In the genomic region with DNA sequence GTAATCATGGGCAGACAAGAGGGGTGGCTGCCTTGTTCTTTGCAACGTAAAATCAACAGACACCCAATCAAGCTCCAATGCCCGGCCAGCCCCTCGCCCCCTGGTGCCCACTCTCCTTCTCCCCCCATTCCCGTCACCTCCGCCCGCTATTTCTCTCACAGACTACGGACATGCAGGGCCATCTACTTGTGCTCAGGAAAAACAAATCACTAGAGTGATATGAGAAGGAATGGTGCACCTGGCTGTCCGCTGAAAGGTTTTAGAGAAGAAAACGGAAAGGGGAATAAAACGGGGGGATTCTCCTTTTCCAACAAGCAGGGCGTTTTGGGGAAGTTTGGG, we compare ENCODE assay signal across 8 cellular contexts. TPM values are rescaled to one million over a fixed set of nuclear protein-coding genes. Genes with fewer than 3 reads are reported as not detected.
A peak's percentile ranks its signal among the peaks of the same experiment; 100 is the strongest.
DNase-seq lines count a peak whose midpoint lies in the region; ATAC-seq, FAIRE-seq and TF ChIP-seq lines count a peak whose summit lies in the region.

No MANE protein-coding gene starts in this region.

- H3K36me3 ChIP-seq in left ventricle myocardium inferior: no peaks in the 10 kb centered on the region
- H3K36me3 ChIP-seq in GM12878 (ENCODE audit: control insufficient read depth in 2 of 2, insufficient read depth in 2 of 2, low read length in 1 of 2): no peaks in the 10 kb centered on the region
- H3K36me3 ChIP-seq in lung (ENCODE audit: control insufficient read depth in 2 of 2, insufficient read depth in 2 of 2, low read length in 2 of 2): no peaks in the 10 kb centered on the region
- H3K36me3 ChIP-seq in urinary bladder (ENCODE audit: insufficient read depth): no peaks in the 10 kb centered on the region

- H3K4me2 ChIP-seq in GM12878 (ENCODE audit: control insufficient read depth, insufficient read depth): peak overlapping the region; percentile 71

- 1% methylated on average over 11 of the region's 11 CpGs for WGBS in GM12878 (ENCODE audit: insufficient coverage, insufficient replicate concordance, low lambda C conversion rate, missing lambda C conversion rate)
- WGBS in lung, 2 donors: 1% methylated on average over 11 of the region's 11 CpGs
- under 1% methylated on average over 11 of the region's 11 CpGs for WGBS in urinary bladder

- peak overlapping the region; percentile 38 for H2AFZ ChIP-seq in GM12878 (ENCODE audit: control insufficient read depth, low read depth, low read length)

- H3K4me1 ChIP-seq in left ventricle myocardium inferior (peaks cover 36% of the 10 kb centered on the region), GM12878 (ENCODE audit: control insufficient read depth, insufficient read depth, low read length) (peaks cover 10% of the 10 kb centered on the region), lung (ENCODE audit: control insufficient read depth in 2 of 2, insufficient read depth in 2 of 2, low read length in 2 of 2) (peaks cover 4 to 8% of the 10 kb centered on the region in 2 donors), urinary bladder (ENCODE audit: insufficient read depth) (no peaks in the 10 kb centered on the region)

- TF ChIP-seq EP300 in GM12878 (IDR thresholded peaks at IDR 0.05; ENCODE audit: borderline replicate concordance in 1 of 2, control insufficient read depth in 1 of 2, low read depth in 2 of 2, low read length in 2 of 2): no peak

- RAD21 ChIA-PET in GM12878 (lab: Charles Lee; ENCODE audit: unreplicated experiment): interaction anchor here (2.6 kb wide), 1 partner anchor 449 kb away, joined by 19 read pairs; no protein-coding TSS in a partner anchor

- no peak overlapping the region; the same call in 1 of the 2 replicates for H3K9ac ChIP-seq in GM12878 (ENCODE audit: control insufficient read depth, insufficient read depth, low read length)

- DNase-seq in left ventricle myocardium inferior (no peak), cardiac septum (ENCODE audit: low spot score) (no peak), GM12878 (ENCODE audit: low read depth, low spot score) (no peak), lung (ENCODE audit: low spot score) (no peak), amygdala (lab: John Stamatoyannopoulos, UW) (no peak)

- no peaks in the 10 kb centered on the region for H3K79me2 ChIP-seq in GM12878 (ENCODE audit: control insufficient read depth, insufficient read depth, low read length)

- CTCF ChIA-PET in GM12878 (lab: Yijun Ruan, JAX): interaction anchor here (1.1 kb wide), 1 partner anchor 11 kb away, joined by 3 read pairs; no protein-coding TSS in a partner anchor

- POLR2A ChIA-PET in GM12878 (lab: Charles Lee): no interaction called here

- H4K20me1 ChIP-seq in GM12878 (ENCODE audit: control insufficient read depth, insufficient read depth): no peaks in the 10 kb centered on the region

- TF ChIP-seq POLR2A in GM12878 (IDR thresholded peaks at IDR 0.05; ENCODE audit: low read depth, low read length): no peak

- no peak for TF ChIP-seq CTCF in left ventricle myocardium inferior (IDR thresholded peaks at IDR 0.05; ENCODE audit: borderline replicate concordance)
- TF ChIP-seq CTCF in GM12878 (IDR thresholded peaks at IDR 0.05 in 2 of 3, conservative IDR thresholded peaks at IDR 0.05 in 1 of 3; ENCODE audit: control insufficient read depth in 2 of 3, extremely low read depth in 1 of 3, insufficient read depth in 1 of 3, low read depth in 3 of 3, low read length in 3 of 3): no peak
- TF ChIP-seq CTCF in lung (IDR thresholded peaks at IDR 0.05; ENCODE audit: control extremely low read depth, extremely low read depth): no peak

- TF ChIP-seq RAD21 in GM12878 (IDR thresholded peaks at IDR 0.05; ENCODE audit: insufficient read depth, low read depth, low read length): no peak

- SMC1A ChIA-PET in GM12878 (lab: Charles Lee; ENCODE audit: uncharacterized antibody, unreplicated experiment): no interaction called here

- H3K9me3 ChIP-seq in left ventricle myocardium inferior (replicated peaks) (no peaks in the 10 kb centered on the region), GM12878 (replicated peaks; ENCODE audit: control insufficient read depth, insufficient read depth, low read length) (no peaks in the 10 kb centered on the region), lung (ENCODE audit: control insufficient read depth in 2 of 2, insufficient read depth in 1 of 2, low read length in 1 of 2) (peaks cover 0 to 4% of the 10 kb centered on the region in 2 donors)

- in situ Hi-C loops in GM12878 (cut with MboI): no loop called here

- BruUV-seq in GM12878 (replicated peaks; lab: Mats Ljungman, UMichigan): no TSS peak

- FAIRE-seq in GM12878 (lab: Jason Lieb, UNC): no peak

- H3K27ac ChIP-seq in left ventricle myocardium inferior (replicated peaks) (no peak overlapping the region), GM12878 (ENCODE audit: control insufficient read depth, insufficient read depth) (no peak overlapping the region), lung (ENCODE audit: low read depth in 1 of 2, low read length in 1 of 2) (no peak overlapping the region), urinary bladder (ENCODE audit: low read depth) (no peak overlapping the region)

- ATAC-seq in GM12878: no peak
- no peak for ATAC-seq in lung (ENCODE audit: insufficient read depth, low FRiP score)
- no peak for ATAC-seq in HG02884 (IDR thresholded peaks at IDR 0.05; ENCODE audit: unreplicated experiment)
- ATAC-seq in HG03442 (IDR thresholded peaks at IDR 0.05; ENCODE audit: unreplicated experiment): no peak

- intact Hi-C loops in left ventricle myocardium inferior (cut with micrococcal nuclease) (no loop called here), cardiac septum (cut with DNase I) (loop anchor here (5.0 kb wide), 2 partner anchors 145 to 335 kb away; a partner anchor contains a TSS), GM12878 (cut with micrococcal nuclease; ENCODE audit: unreplicated experiment) (no loop called here)

- H3K4me3 ChIP-seq in left ventricle myocardium inferior (peak overlapping the region; percentile 85), GM12878 (peak overlapping the region; percentile 76; the same call in 1 of the 2 replicates), lung (peak overlapping the region; percentile 63), urinary bladder (ENCODE audit: low read depth, low read length) (peak overlapping the region; percentile 55)

- H3K27me3 ChIP-seq in left ventricle myocardium inferior (ENCODE audit: low read depth): peaks cover 92% of the 10 kb centered on the region
- peaks cover 5 to 31% of the 10 kb centered on the region in 2 experiments for H3K27me3 ChIP-seq in GM12878 (replicated peaks in 1 of 2; ENCODE audit: control insufficient read depth in 2 of 2, insufficient read depth in 2 of 2, low read length in 1 of 2)
- H3K27me3 ChIP-seq in lung (ENCODE audit: control insufficient read depth, insufficient read depth): peaks cover 3% of the 10 kb centered on the region

TF ChIP-seq in GM12878, 131 proteins besides CTCF, POLR2A, EP300 and RAD21:
- no peak for TF ChIP-seq ZNF217 (IDR thresholded peaks at IDR 0.05)
- TF ChIP-seq, protein P1, sequence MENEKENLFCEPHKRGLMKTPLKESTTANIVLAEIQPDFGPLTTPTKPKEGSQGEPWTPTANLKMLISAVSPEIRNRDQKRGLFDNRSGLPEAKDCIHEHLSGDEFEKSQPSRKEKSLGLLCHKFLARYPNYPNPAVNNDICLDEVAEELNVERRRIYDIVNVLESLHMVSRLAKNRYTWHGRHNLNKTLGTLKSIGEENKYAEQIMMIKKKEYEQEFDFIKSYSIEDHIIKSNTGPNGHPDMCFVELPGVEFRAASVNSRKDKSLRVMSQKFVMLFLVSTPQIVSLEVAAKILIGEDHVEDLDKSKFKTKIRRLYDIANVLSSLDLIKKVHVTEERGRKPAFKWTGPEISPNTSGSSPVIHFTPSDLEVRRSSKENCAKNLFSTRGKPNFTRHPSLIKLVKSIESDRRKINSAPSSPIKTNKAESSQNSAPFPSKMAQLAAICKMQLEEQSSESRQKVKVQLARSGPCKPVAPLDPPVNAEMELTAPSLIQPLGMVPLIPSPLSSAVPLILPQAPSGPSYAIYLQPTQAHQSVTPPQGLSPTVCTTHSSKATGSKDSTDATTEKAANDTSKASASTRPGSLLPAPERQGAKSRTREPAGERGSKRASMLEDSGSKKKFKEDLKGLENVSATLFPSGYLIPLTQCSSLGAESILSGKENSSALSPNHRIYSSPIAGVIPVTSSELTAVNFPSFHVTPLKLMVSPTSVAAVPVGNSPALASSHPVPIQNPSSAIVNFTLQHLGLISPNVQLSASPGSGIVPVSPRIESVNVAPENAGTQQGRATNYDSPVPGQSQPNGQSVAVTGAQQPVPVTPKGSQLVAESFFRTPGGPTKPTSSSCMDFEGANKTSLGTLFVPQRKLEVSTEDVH (IDR thresholded peaks at IDR 0.05; ENCODE audit: low read depth, partially characterized antibody): no peak

RNA-seq across cellular contexts. Expression of a gene that starts 0.4 kb away (rescaled TPM):
- total RNA-seq in left ventricle myocardium inferior (0.69 TPM), cardiac septum (0.30 TPM), GM12878 (2014; rRNA removed) (0.40 and 0.49 TPM in 2 replicates), GM12878 (2014; rRNA removed; fragmentation: Illumina TruSeq; extraction: Trizol) (0.55 and 0.72 TPM in 2 replicates), GM12878 (2021) (0.33 and 0.69 TPM in 2 replicates), lung (under 1 TPM in 1 of 2 donors, not detected in 1; 0.83 TPM), urinary bladder (0.48 TPM)
- total RNA-seq in GM12878 (2013; cell fraction: nucleolus; rRNA removed): 5.2 and 5.5 TPM in 2 replicates
- 0.49 TPM for polyA plus RNA-seq in GM12878 (2011; ENCODE audit: low read depth)
- polyA plus RNA-seq in GM12878 (2011; rRNA removed) (7.1 and 9.0 TPM in 2 replicates), GM12878 (2014; fragmentation: Illumina TruSeq; extraction: Trizol) (0.59 and 1.2 TPM in 2 replicates), GM12878 (2014; fragmentation: Nextera tagmentation; extraction: Ambion mirVana) (under 1 TPM; 0.38 to 0.39 TPM), GM12878 (2014; rRNA removed) (0.36 and 0.50 TPM in 2 replicates), GM12878 (2016; fragmentation: Nextera tagmentation; extraction: Ambion mirVana) (not detected), lung (under 1 TPM; 0.01 to 0.24 TPM), urinary bladder (2.1 TPM)
- polyA plus RNA-seq in GM12878 (2011; cell fraction: cytosol; rRNA removed): 4.0 and 5.8 TPM in 2 replicates
- 3.6 and 4.8 TPM in 2 replicates for polyA plus RNA-seq in GM12878 (2011; cell fraction: nucleus; rRNA removed)
- polyA plus RNA-seq in GM12878 (2012): 0.47 and 0.66 TPM in 2 replicates
- polyA minus RNA-seq in GM12878 (2011; rRNA and poly(A)+ RNA removed): 16.2 and 16.9 TPM in 2 replicates
- polyA minus RNA-seq in GM12878 (2011; cell fraction: cytosol; rRNA and poly(A)+ RNA removed): 2.1 and 2.5 TPM in 2 replicates
- polyA minus RNA-seq in GM12878 (2011; cell fraction: nucleus; rRNA and poly(A)+ RNA removed): 17.3 and 18.7 TPM in 2 replicates
